In genomic region chr11:88312665-88313064, GRCh38 we compare ENCODE assay signal across 2 cellular contexts.
TF ChIP-seq lines count a peak whose summit lies in the region.

No MANE protein-coding gene starts in this region.

TF ChIP-seq in SK-N-SH, 30 proteins besides CTCF, POLR2A, EP300 and RAD21:
- TF ChIP-seq GABPA (IDR thresholded peaks at IDR 0.05; ENCODE audit: low read depth) (no peak), PBX3 (IDR thresholded peaks at IDR 0.05) (0 out of 2 replicates have a peak, but pooled peaks have one; percentile 15), MAX (IDR thresholded peaks at IDR 0.05; ENCODE audit: low read depth) (no peak), TCF12 (IDR thresholded peaks at IDR 0.05) (peak; percentile 56)

TF ChIP-seq in endothelial cell of umbilical vein, 7 proteins besides CTCF, POLR2A, EP300 and RAD21:
- TF ChIP-seq JUN (IDR thresholded peaks at IDR 0.05; ENCODE audit: borderline replicate concordance, insufficient read depth, insufficient read length, low read depth) (no peak), GATA2 (IDR thresholded peaks at IDR 0.05; ENCODE audit: insufficient read depth, insufficient read length, low read depth, low read length) (no peak)
